Comparison of ENCODE assay signal across 7 cellular contexts in genomic region chr11:131980199-131980598, GRCh38.
"Had no signal": no experiment of that assay in that cellular context is flagged by ENCODE, and none has a peak within 500 bp of the region (broad histone marks: within the 10 kb centered on the region; RNA-seq: fewer than 3 reads in every experiment).

No MANE protein-coding gene starts in this region.

- ATAC-seq: HepG2 had no signal

- H3K9ac ChIP-seq: GM23248 had no signal

- H3K4me3 ChIP-seq: GM23248 had no signal

- H3K27ac ChIP-seq: GM23248, HL-60 had no signal

- DNase-seq: GM23248, GOT3, H9, HCEC 1CT, KBM-7 had no signal

- H2AFZ ChIP-seq: GM23248 had no signal
